ENCODE assay signal across 8 cellular contexts in the genomic region with DNA sequence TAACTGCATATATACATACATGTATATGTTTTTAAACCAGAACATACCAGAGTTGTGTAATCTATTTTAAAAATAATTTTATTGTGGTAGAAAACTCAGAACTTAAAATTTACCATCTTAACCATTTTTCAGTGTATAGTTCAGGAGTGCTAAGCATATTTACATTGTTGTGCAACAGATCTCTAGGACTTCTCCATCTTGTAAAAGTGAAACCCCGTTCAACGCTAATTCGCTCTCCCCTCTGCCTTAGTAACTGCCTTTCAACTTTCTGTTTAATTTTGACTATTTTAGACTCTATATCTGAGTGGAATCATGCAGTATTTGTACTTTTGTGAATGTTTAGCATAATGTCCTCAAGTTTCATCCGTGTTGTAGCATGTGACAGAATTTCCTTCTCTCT. TPM values are rescaled to one million over a fixed set of nuclear protein-coding genes. Genes with fewer than 3 reads are reported as not detected.
DNase-seq lines count a peak whose midpoint lies in the region; ATAC-seq and TF ChIP-seq lines count a peak whose summit lies in the region.

No MANE protein-coding gene starts in this region.

- CTCF ChIA-PET in T-cell (lab: Charles Lee), result no interaction called here

- intact Hi-C loops in natural killer cell (cut with micrococcal nuclease), result no loop called here

- POLR2A ChIA-PET in T-cell (lab: Charles Lee), result no interaction called here

- ATAC-seq in GM18511 (IDR thresholded peaks at IDR 0.05; ENCODE audit: unreplicated experiment) (peak; percentile 65), HG02759 (IDR thresholded peaks at IDR 0.05; ENCODE audit: unreplicated experiment) (peak; percentile 65), T-cell (replicated peaks in 1 of 4) (no peak), natural killer cell (peak; percentile 47 to 78 (median 71)), GM18517 (IDR thresholded peaks at IDR 0.05; ENCODE audit: unreplicated experiment) (no peak)

- H3K9me3 Mint-ChIP-seq in T-cell (no peaks in the 10 kb centered on the region), natural killer cell (no peaks in the 10 kb centered on the region), progenitor cell of endocrine pancreas (ENCODE audit: low read depth) (no peaks in the 10 kb centered on the region)

- TF ChIP-seq CTCF in natural killer cell (IDR thresholded peaks at IDR 0.05), result no peak
- no peak for TF ChIP-seq CTCF in progenitor cell of endocrine pancreas (IDR thresholded peaks at IDR 0.05; ENCODE audit: unreplicated experiment)

- H3K4me1 Mint-ChIP-seq in T-cell (peaks cover 9 to 22% (median 14%) of the 10 kb centered on the region in 3 donors), natural killer cell (peaks cover 0 to 17% of the 10 kb centered on the region in 2 donors), progenitor cell of endocrine pancreas (ENCODE audit: low read depth) (peaks cover 14% of the 10 kb centered on the region)

- H3K27ac Mint-ChIP-seq in T-cell (no peak overlapping the region), natural killer cell (no peak overlapping the region), progenitor cell of endocrine pancreas (no peak overlapping the region)

- DNase-seq in T-cell (no peak), natural killer cell (no peak), progenitor cell of endocrine pancreas (ENCODE audit: low spot score, unreplicated experiment) (no peak), anterior cingulate cortex (lab: John Stamatoyannopoulos, UW) (no peak)
- no peak for DNase-seq in stimulated activated CD8-positive, alpha-beta memory T cell treated with anti-CD3 and anti-CD28 coated beads, Interleukin-4, amount 100 ng/mL, for 48 hours

- no peaks in the 10 kb centered on the region for H3K36me3 Mint-ChIP-seq in T-cell
- no peaks in the 10 kb centered on the region for H3K36me3 Mint-ChIP-seq in natural killer cell
- H3K36me3 Mint-ChIP-seq in progenitor cell of endocrine pancreas (ENCODE audit: insufficient read depth), result no peaks in the 10 kb centered on the region

- H3K27me3 Mint-ChIP-seq in T-cell, result peaks cover 14 to 23% of the 10 kb centered on the region in 2 donors
- peaks cover 12 to 23% of the 10 kb centered on the region in 2 donors for H3K27me3 Mint-ChIP-seq in natural killer cell (ENCODE audit: low read depth in 2 of 2)
- H3K27me3 Mint-ChIP-seq in progenitor cell of endocrine pancreas, result peaks cover 16% of the 10 kb centered on the region

- H3K4me3 Mint-ChIP-seq in T-cell (peak overlapping the region; percentile 65 to 72 (median 71)), natural killer cell (peak overlapping the region; percentile 84), progenitor cell of endocrine pancreas (ENCODE audit: low read depth) (no peak overlapping the region)

RNA-seq across cellular contexts. Expression of a gene that starts 51.8 kb away (rescaled TPM):
- total RNA-seq in T-cell (100 to 1,000 TPM in 1 of 5 donors, 10 to 100 TPM in 4; 68.0 to 112 (median 92.0) TPM), natural killer cell (10 to 100 TPM; 60.7 to 75.1 (median 63.0) TPM), progenitor cell of endocrine pancreas (129 and 135 TPM in 2 replicates)

Comparison
In these comparisons a context has a peak if more than half of its experiments do, and no peak if none do; other contexts are left out.
1. ATAC-seq: peak in GM18511 (single experiment), HG02759 (single experiment) and natural killer cell (3 of 3); none in T-cell (0 of 4) and GM18517 (single experiment).